Comparison of ENCODE assay signal across 19 cellular contexts in genomic region chr2:221981918-221982317, GRCh38.
DNase-seq lines count a peak whose midpoint lies in the region; ATAC-seq, FAIRE-seq and TF ChIP-seq lines count a peak whose summit lies in the region.
"Had no signal": no experiment of that assay in that cellular context is flagged by ENCODE, and none has a peak within 500 bp of the region (broad histone marks: within the 10 kb centered on the region; RNA-seq: fewer than 3 reads in every experiment).

No MANE protein-coding gene starts in this region.

- no peak overlapping the region for H3K4ac ChIP-seq in H9 (ENCODE audit: low read depth, low read length)

- H4K20me1 ChIP-seq in H9 (ENCODE audit: control insufficient read depth, insufficient read depth, insufficient read length): no peaks in the 10 kb centered on the region

- no peak overlapping the region for H3K9ac ChIP-seq in H9 (ENCODE audit: extremely low read depth, insufficient read length, low read length)

- WGBS in H9 (ENCODE audit: extremely low coverage, insufficient read length, low lambda C conversion rate): no CpG with 5 or more reads among the region's 4 CpGs
- 70 to 71% methylated on average over 4 of the region's 4 CpGs for WGBS in pancreas, 2 donors

- no peaks in the 10 kb centered on the region for H3K79me1 ChIP-seq in H9 (ENCODE audit: insufficient read depth, low read depth, low read length, poor library complexity, severe bottlenecking)

- intact Hi-C loops in pancreas (cut with DNase I): no loop called here

- H3K4me2 ChIP-seq in H9 (ENCODE audit: insufficient read depth, insufficient read length, low read length): no peak overlapping the region

- no peak overlapping the region for H4K91ac ChIP-seq in H9 (ENCODE audit: insufficient read length, low read depth, low read length)

- H3K4me3 Mint-ChIP-seq in neural crest cell: peak overlapping the region; percentile 18
- no peak overlapping the region for H3K4me3 Mint-ChIP-seq in H9
- H3K4me3 Mint-ChIP-seq: B cell had no signal

- H3K36me3 ChIP-seq in SJCRH30 (no peaks in the 10 kb centered on the region), pancreas (no peaks in the 10 kb centered on the region)
- H3K36me3 ChIP-seq: HAP-1, SJSA1 had no signal

- no peak overlapping the region for H2BK15ac ChIP-seq in H9 (ENCODE audit: low read depth, low read length)

- H4K5ac ChIP-seq in H9 (ENCODE audit: insufficient read length, low read depth, low read length): no peak overlapping the region

- H3K36me3 Mint-ChIP-seq in neural crest cell (ENCODE audit: low read depth) (peaks cover 3% of the 10 kb centered on the region), H9 (ENCODE audit: insufficient read depth in 1 of 3, low read depth in 3 of 3) (peaks cover 0 to 7% (median 0%) of the 10 kb centered on the region in 3 experiments; a peak in 2 of 7 replicates)

- H3K18ac ChIP-seq in H9 (ENCODE audit: insufficient read length, low read depth, low read length): no peak overlapping the region

- ATAC-seq in GM18498 (IDR thresholded peaks at IDR 0.05; ENCODE audit: unreplicated experiment) (peak; percentile 54), pancreas (no peak)
- ATAC-seq: K562 had no signal

- no peak overlapping the region for H2AFZ ChIP-seq in H9 (ENCODE audit: low read length)

- no peak overlapping the region for H2AK5ac ChIP-seq in H9 (ENCODE audit: insufficient read length, low read length)

- peak overlapping the region; percentile 54 for H3K27ac Mint-ChIP-seq in neural crest cell (ENCODE audit: unreplicated experiment)
- no peak overlapping the region for H3K27ac Mint-ChIP-seq in H9
- H3K27ac Mint-ChIP-seq: B cell had no signal

- no peaks in the 10 kb centered on the region for H3K27me3 ChIP-seq in SJCRH30
- H3K27me3 ChIP-seq in H9 (ENCODE audit: insufficient read depth, low read length): no peaks in the 10 kb centered on the region
- no peaks in the 10 kb centered on the region for H3K27me3 ChIP-seq in pancreas
- H3K27me3 ChIP-seq: SJSA1 had no signal

- no peaks in the 10 kb centered on the region for H3K23me2 ChIP-seq in H9 (ENCODE audit: insufficient read length, low read depth, low read length, poor library complexity, severe bottlenecking)

- H3K9me3 Mint-ChIP-seq in neural crest cell: peaks cover 4% of the 10 kb centered on the region
- no peaks in the 10 kb centered on the region; a peak in 1 of 5 replicates for H3K9me3 Mint-ChIP-seq in H9

- H3K27me3 Mint-ChIP-seq in neural crest cell (ENCODE audit: low read depth) (no peaks in the 10 kb centered on the region), H9 (ENCODE audit: low read depth) (no peaks in the 10 kb centered on the region)

- H3K14ac ChIP-seq in H9 (ENCODE audit: insufficient read depth, low read length): no peak overlapping the region

- H2BK20ac ChIP-seq in H9 (ENCODE audit: low read depth, low read length, poor library complexity, severe bottlenecking): no peak overlapping the region

- no peak overlapping the region for H2BK120ac ChIP-seq in H9 (ENCODE audit: low read depth, low read length, poor library complexity, severe bottlenecking)

- H3K4me3 ChIP-seq in SJCRH30 (peak overlapping the region; percentile 18), pancreas (no peak overlapping the region)
- H3K4me3 ChIP-seq: HAP-1, K562, SJSA1 had no signal

- H3K56ac ChIP-seq in H9 (ENCODE audit: insufficient read length, low read depth, low read length): no peak overlapping the region

- H3K4me1 Mint-ChIP-seq in neural crest cell: peaks cover 41% of the 10 kb centered on the region
- H3K4me1 Mint-ChIP-seq in H9: peaks cover 14 to 25% of the 10 kb centered on the region in 2 experiments
- H3K4me1 Mint-ChIP-seq: B cell had no signal

- H4K8ac ChIP-seq in H9 (replicated peaks; ENCODE audit: insufficient read length, low read depth, low read length): no peak overlapping the region

- H2BK12ac ChIP-seq in H9 (ENCODE audit: insufficient read length, low read depth, low read length): no peak overlapping the region

- DNase-seq in NAMALWA (ENCODE audit: low spot score) (peak; percentile 8), SJCRH30 (peak in 1 of 2 experiments; percentile 70), neural crest cell (ENCODE audit: low read depth, low spot score) (no peak), H9 (no peak), pancreas (no peak), COR-L47 (lab: John Stamatoyannopoulos, UW) (no peak), urothelium cell line (ENCODE audit: low spot score) (no peak)
- DNase-seq: 8988T, DMS 273 treated with DMSO at 0.1 percent for 48 hours, DND-41, NCI-H1417 treated with DMSO at 0.1 percent for 48 hours, NCI-H187 treated with DMSO at 0.1 percent for 48 hours, NCI-H345, NCI-H524 treated with DMSO at 0.1 percent for 48 hours had no signal

- TF ChIP-seq CTCF in neural crest cell (conservative IDR thresholded peaks at IDR 0.05) (no peak), H9 (conservative IDR thresholded peaks at IDR 0.05) (no peak), pancreas (IDR thresholded peaks at IDR 0.05) (no peak)

- no peak overlapping the region for H2BK5ac ChIP-seq in H9 (ENCODE audit: insufficient read length, low read length)

- no peak overlapping the region for H3K23ac ChIP-seq in H9 (ENCODE audit: insufficient read length, low read depth, low read length)

- H3K27ac ChIP-seq in SJCRH30 (peak overlapping the region; percentile 66), H9 (ENCODE audit: insufficient read length, low read depth, low read length) (no peak overlapping the region), pancreas (no peak overlapping the region)
- H3K27ac ChIP-seq: SJSA1 had no signal

- no peak overlapping the region for H3T11ph ChIP-seq in H9 (ENCODE audit: low read length)

- FAIRE-seq in pancreas (lab: Jason Lieb, UNC) (no peak), urothelium cell line (lab: Jason Lieb, UNC) (no peak)
- FAIRE-seq: K562 had no signal

- H3K4me1 ChIP-seq in SJCRH30 (peaks cover 11% of the 10 kb centered on the region), H9 (ENCODE audit: insufficient read depth, low read length) (no peaks in the 10 kb centered on the region), pancreas (no peaks in the 10 kb centered on the region)
- H3K4me1 ChIP-seq: SJSA1 had no signal

- no peaks in the 10 kb centered on the region for H3K79me2 ChIP-seq in H9 (ENCODE audit: insufficient read depth, low read length)

- H3K9me3 ChIP-seq in SJCRH30 (replicated peaks): no peaks in the 10 kb centered on the region
- no peaks in the 10 kb centered on the region for H3K9me3 ChIP-seq in H9 (ENCODE audit: control insufficient read depth, low read depth, low read length)
- no peaks in the 10 kb centered on the region for H3K9me3 ChIP-seq in pancreas
- H3K9me3 ChIP-seq: HAP-1, SJSA1 had no signal
